ENCODE assay signal across 15 cellular contexts in genomic region chr4:53346920-53347852, GRCh38. TPM values are rescaled to one million over a fixed set of nuclear protein-coding genes. Genes with fewer than 3 reads are reported as not detected.
DNase-seq lines count a peak whose midpoint lies in the region; ATAC-seq and TF ChIP-seq lines count a peak whose summit lies in the region.
"Had no signal": no experiment of that assay in that cellular context is flagged by ENCODE, and none has a peak within 500 bp of the region (broad histone marks: within the 10 kb centered on the region; RNA-seq: fewer than 3 reads in every experiment).

No MANE protein-coding gene starts in this region.

- no peaks in the 10 kb centered on the region for H3K4me1 Mint-ChIP-seq in activated T-helper 2 cell treated with anti-CD3 and anti-CD28 coated beads, Interferon-gamma antibody, Interleukin-2, Interleukin-4, amounts not matched to agents 10 μg/mL and 5 μg/mL and 100 μg/mL, durations not matched to agents 14 hours and 24 hours and 36 hours (ENCODE audit: low read depth)
- H3K4me1 Mint-ChIP-seq: activated CD8-positive, alpha-beta memory T cell treated with anti-CD3 and anti-CD28 coated beads, Interleukin-2, amount 10 ng/mL, durations not matched to agents 7 days and 5 days; stimulated activated naive CD8-positive, alpha-beta T cell treated with anti-CD3 and anti-CD28 coated beads, Interleukin-15, amount 100 ng/mL, for 72 hours had no signal

- ATAC-seq in omental fat pad (ENCODE audit: low FRiP score) (peak; percentile 44), HG02571 (IDR thresholded peaks at IDR 0.05; ENCODE audit: unreplicated experiment) (no peak)
- ATAC-seq: activated CD8-positive, alpha-beta memory T cell treated with anti-CD3 and anti-CD28 coated beads, Interleukin-2, amount 10 ng/mL, durations not matched to agents 7 days and 5 days; stimulated activated naive CD8-positive, alpha-beta T cell treated with anti-CD3 and anti-CD28 coated beads, Interleukin-15, amount 100 ng/mL, for 72 hours had no signal

- H3K9me3 ChIP-seq in vagina: no peaks in the 10 kb centered on the region
- H3K9me3 ChIP-seq: esophagus squamous epithelium had no signal

- peaks cover 55% of the 10 kb centered on the region for H3K36me3 Mint-ChIP-seq in activated T-helper 2 cell treated with anti-CD3 and anti-CD28 coated beads, Interferon-gamma antibody, Interleukin-2, Interleukin-4, amounts not matched to agents 10 μg/mL and 5 μg/mL and 100 μg/mL, durations not matched to agents 14 hours and 24 hours and 36 hours (ENCODE audit: low read depth)

- H3K27me3 Mint-ChIP-seq in activated T-helper 2 cell treated with anti-CD3 and anti-CD28 coated beads, Interferon-gamma antibody, Interleukin-2, Interleukin-4, amounts not matched to agents 10 μg/mL and 5 μg/mL and 100 μg/mL, durations not matched to agents 14 hours and 24 hours and 36 hours (ENCODE audit: low read depth): no peaks in the 10 kb centered on the region
- H3K27me3 Mint-ChIP-seq: activated CD8-positive, alpha-beta memory T cell treated with anti-CD3 and anti-CD28 coated beads, Interleukin-2, amount 10 ng/mL, durations not matched to agents 7 days and 5 days; stimulated activated naive CD8-positive, alpha-beta T cell treated with anti-CD3 and anti-CD28 coated beads, Interleukin-15, amount 100 ng/mL, for 72 hours had no signal

- in situ Hi-C loops in SK-MEL-5 (cut with HindIII; ENCODE audit: low pct_unique_long_range_greater_than_20kb, low sequenced_read_pairs): no loop called here

- H3K27ac ChIP-seq in epithelial cell of prostate (peak overlapping the region; percentile 60), vagina (no peak overlapping the region)
- H3K27ac ChIP-seq: esophagus squamous epithelium had no signal

- DNase-seq in GM03348 (ENCODE audit: low spot score) (peak; percentile 67), SK-MEL-5 (ENCODE audit: low read depth, low spot score) (peak; percentile 14), epithelial cell of prostate (ENCODE audit: low read depth, low spot score) (peak; percentile 16), omental fat pad (ENCODE audit: low spot score) (no peak), vagina (ENCODE audit: extremely low spot score in 2 of 2) (no peak), UCSD-AML1 (lab: John Stamatoyannopoulos, UW; ENCODE audit: unreplicated experiment) (no peak)
- no peak for DNase-seq in activated T-helper 2 cell treated with anti-CD3 and anti-CD28 coated beads, Interferon-gamma antibody, Interleukin-2, Interleukin-4, amounts not matched to agents 10 μg/mL and 5 μg/mL and 100 μg/mL, durations not matched to agents 14 hours and 24 hours and 36 hours (ENCODE audit: low spot score)
- DNase-seq: activated CD8-positive, alpha-beta memory T cell treated with anti-CD3 and anti-CD28 coated beads, Interleukin-2, amount 10 ng/mL, durations not matched to agents 7 days and 5 days; DND-41; esophagus squamous epithelium; NCI-H2029 treated with DMSO at 0.1 percent for 48 hours; occipital lobe; stimulated activated CD4-positive, alpha-beta T cell treated with anti-CD3 and anti-CD28 coated beads, Interleukin-2, amount 100 ng/mL, for 48 hours; stimulated activated naive CD8-positive, alpha-beta T cell treated with anti-CD3 and anti-CD28 coated beads, Interleukin-15, amount 100 ng/mL, for 72 hours had no signal

- no peak overlapping the region for H3K4me3 Mint-ChIP-seq in activated T-helper 2 cell treated with anti-CD3 and anti-CD28 coated beads, Interferon-gamma antibody, Interleukin-2, Interleukin-4, amounts not matched to agents 10 μg/mL and 5 μg/mL and 100 μg/mL, durations not matched to agents 14 hours and 24 hours and 36 hours (ENCODE audit: low read depth)
- H3K4me3 Mint-ChIP-seq: activated CD8-positive, alpha-beta memory T cell treated with anti-CD3 and anti-CD28 coated beads, Interleukin-2, amount 10 ng/mL, durations not matched to agents 7 days and 5 days; stimulated activated naive CD8-positive, alpha-beta T cell treated with anti-CD3 and anti-CD28 coated beads, Interleukin-15, amount 100 ng/mL, for 72 hours had no signal

- no peak overlapping the region for H3K4me3 ChIP-seq in vagina
- H3K4me3 ChIP-seq: esophagus squamous epithelium had no signal

- H3K27ac Mint-ChIP-seq in activated T-helper 2 cell treated with anti-CD3 and anti-CD28 coated beads, Interferon-gamma antibody, Interleukin-2, Interleukin-4, amounts not matched to agents 10 μg/mL and 5 μg/mL and 100 μg/mL, durations not matched to agents 14 hours and 24 hours and 36 hours: no peak overlapping the region
- H3K27ac Mint-ChIP-seq: activated CD8-positive, alpha-beta memory T cell treated with anti-CD3 and anti-CD28 coated beads, Interleukin-2, amount 10 ng/mL, durations not matched to agents 7 days and 5 days had no signal

- peaks cover 13% of the 10 kb centered on the region for H3K9me3 Mint-ChIP-seq in activated T-helper 2 cell treated with anti-CD3 and anti-CD28 coated beads, Interferon-gamma antibody, Interleukin-2, Interleukin-4, amounts not matched to agents 10 μg/mL and 5 μg/mL and 100 μg/mL, durations not matched to agents 14 hours and 24 hours and 36 hours

- TF ChIP-seq POLR2A in vagina (IDR thresholded peaks at IDR 0.05): no peak

- peaks cover 0 to 6% of the 10 kb centered on the region in 2 donors for H3K36me3 ChIP-seq in vagina

- intact Hi-C loops in vagina (cut with DNase I): no loop called here
- intact Hi-C loops in activated T-helper 2 cell treated with anti-CD3 and anti-CD28 coated beads, Interferon-gamma antibody, Interleukin-2, Interleukin-4, amounts not matched to agents 10 μg/mL and 5 μg/mL and 100 μg/mL, durations not matched to agents 14 hours and 24 hours and 36 hours (cut with micrococcal nuclease): no loop called here

- H3K27me3 ChIP-seq in vagina: no peaks in the 10 kb centered on the region
- H3K27me3 ChIP-seq: esophagus squamous epithelium had no signal

- TF ChIP-seq CTCF in omental fat pad (IDR thresholded peaks at IDR 0.05) (no peak), vagina (IDR thresholded peaks at IDR 0.05) (no peak)

- H3K4me1 ChIP-seq in vagina: peaks cover 20% of the 10 kb centered on the region

RNA-seq across cellular contexts. Expression of gene SCFD2, which starts 18.7 kb away (rescaled TPM):
- 25.7 and 26.3 TPM in 2 replicates for total RNA-seq in SK-MEL-5 (2014; rRNA removed; shearing (Covaris generic))
- 16.4 and 22.3 TPM in 2 replicates for polyA plus RNA-seq in SK-MEL-5 (2015; cell fraction: cytosol; rRNA removed)
- 8.2 and 12.9 TPM in 2 replicates for polyA plus RNA-seq in SK-MEL-5 (2015; cell fraction: nucleus; rRNA removed)
- 10 to 100 TPM; 26.4 to 65.6 (median 28.4) TPM for total RNA-seq in omental fat pad
- total RNA-seq in vagina: 33.1 TPM
- 26.3 and 31.7 TPM in 2 replicates for total RNA-seq in activated T-helper 2 cell treated with anti-CD3 and anti-CD28 coated beads, Interferon-gamma antibody, Interleukin-2, Interleukin-4, amounts not matched to agents 10 μg/mL and 5 μg/mL and 100 μg/mL, durations not matched to agents 14 hours and 24 hours and 36 hours

RNA-seq across cellular contexts. Expression of gene FIP1L1, which starts 30.3 kb away (rescaled TPM):
- total RNA-seq in SK-MEL-5 (2014; rRNA removed; shearing (Covaris generic)): 65.7 and 66.5 TPM in 2 replicates
- 51.5 and 55.4 TPM in 2 replicates for polyA plus RNA-seq in SK-MEL-5 (2015; cell fraction: cytosol; rRNA removed)
- polyA plus RNA-seq in SK-MEL-5 (2015; cell fraction: nucleus; rRNA removed): 82.1 and 86.3 TPM in 2 replicates
- total RNA-seq in omental fat pad (10 to 100 TPM; 31.6 to 51.4 (median 38.7) TPM), vagina (31.7 TPM)
- 95.0 and 99.2 TPM in 2 replicates for total RNA-seq in activated T-helper 2 cell treated with anti-CD3 and anti-CD28 coated beads, Interferon-gamma antibody, Interleukin-2, Interleukin-4, amounts not matched to agents 10 μg/mL and 5 μg/mL and 100 μg/mL, durations not matched to agents 14 hours and 24 hours and 36 hours

Comparison
In these comparisons a context has a peak if more than half of its experiments do, and no peak if none do; other contexts are left out.
1. DNase-seq: peak in GM03348 (single experiment), SK-MEL-5 (single experiment) and epithelial cell of prostate (single experiment); none in omental fat pad (single experiment), vagina (0 of 2), activated T-helper 2 cell treated with anti-CD3 and anti-CD28 coated beads, Interferon-gamma antibody, Interleukin-2, Interleukin-4, amounts not matched to agents 10 μg/mL and 5 μg/mL and 100 μg/mL, durations not matched to agents 14 hours and 24 hours and 36 hours (single experiment) and UCSD-AML1 (single experiment).